8 cellular contexts compared by ENCODE assay signal in genomic region chr22:24432059-24432853, GRCh38. TPM values are rescaled to one million over a fixed set of nuclear protein-coding genes. Genes with fewer than 3 reads are reported as not detected.
DNase-seq lines count a peak whose midpoint lies in the region; ATAC-seq and TF ChIP-seq lines count a peak whose summit lies in the region.

No MANE protein-coding gene starts in this region.

- H3K9ac ChIP-seq in DND-41 (ENCODE audit: low read depth, low read length) (no peak overlapping the region), SK-N-SH (no peak overlapping the region)

- H3K4me2 ChIP-seq in DND-41 (ENCODE audit: insufficient read depth, low read length) (no peak overlapping the region), SK-N-SH (peak overlapping the region; percentile 29; the same call in 1 of the 2 replicates)

- no peak overlapping the region for H2AFZ ChIP-seq in DND-41 (ENCODE audit: low read depth, low read length)
- no peak overlapping the region for H2AFZ ChIP-seq in SK-N-SH (ENCODE audit: low read depth)

- H3K36me3 ChIP-seq in DND-41 (ENCODE audit: insufficient read depth, low read length) (peaks cover 16% of the 10 kb centered on the region), SK-N-SH (replicated peaks in 1 of 2; ENCODE audit: control insufficient read depth in 1 of 2, insufficient read depth in 2 of 2, low read length in 1 of 2) (no peaks in the 10 kb centered on the region)

- H3F3A ChIP-seq in SK-N-SH (replicated peaks; ENCODE audit: insufficient read depth): no peaks in the 10 kb centered on the region

- POLR2A ChIA-PET in SK-N-SH (lab: Yijun Ruan, JAX): interaction anchor here (1.1 to 2.1 kb wide), 2 partner anchors 18 to 39 kb away, joined by 3 to 5 read pairs; no protein-coding TSS in a partner anchor

- H3K4me3 ChIP-seq in DND-41 (ENCODE audit: low read depth in 1 of 2, low read length in 2 of 2) (no peak overlapping the region), SK-N-SH (ENCODE audit: low read depth in 2 of 2, low read length in 1 of 2) (no peak overlapping the region), fibroblast of mammary gland (ENCODE audit: control insufficient read depth, low read depth, low read length) (no peak overlapping the region)

- DNase-seq in DND-41: no peak
- DNase-seq in SK-N-SH: peak; percentile 67
- peak; percentile 56 for DNase-seq in fibroblast of mammary gland (ENCODE audit: low read depth)
- peak; percentile 15 for DNase-seq in pons (ENCODE audit: low spot score)
- no peak for DNase-seq in NCI-H1048 (lab: John Stamatoyannopoulos, UW)
- no peak for DNase-seq in NCI-H128 (lab: John Stamatoyannopoulos, UW; ENCODE audit: unreplicated experiment)

- no peak for TF ChIP-seq EP300 in SK-N-SH (IDR thresholded peaks at IDR 0.05; ENCODE audit: borderline replicate concordance in 1 of 2, low read depth in 1 of 2, low read length in 1 of 2)

- peak overlapping the region; percentile 95 for H3K27ac ChIP-seq in DND-41 (ENCODE audit: low read length)
- H3K27ac ChIP-seq in SK-N-SH (ENCODE audit: low read depth in 2 of 2, low read length in 1 of 2): peak overlapping the region in 1 of 2 experiments; percentile 63; a peak in 1 of 4 replicates

- CTCF ChIA-PET in SK-N-SH (lab: Yijun Ruan, JAX): interaction anchor here (0.9 to 2.2 kb wide), 7 partner anchors 8 to 89 kb away, joined by 3 to 6 read pairs (median 5); no protein-coding TSS in a partner anchor

- no peak for TF ChIP-seq RAD21 in SK-N-SH (IDR thresholded peaks at IDR 0.05; ENCODE audit: low read length)

- no peak for TF ChIP-seq CTCF in DND-41 (IDR thresholded peaks at IDR 0.05; ENCODE audit: borderline replicate concordance, extremely low read depth, low read length, poor library complexity, severe bottlenecking)
- no peak for TF ChIP-seq CTCF in SK-N-SH (IDR thresholded peaks at IDR 0.05)
- no peak for TF ChIP-seq CTCF in fibroblast of mammary gland (conservative IDR thresholded peaks at IDR 0.05; ENCODE audit: control insufficient read depth, insufficient read depth, low read depth, low read length)

- 73% methylated on average over 12 of the region's 17 CpGs for WGBS in SK-N-SH (ENCODE audit: low lambda C conversion rate)

- ATAC-seq in DND-41 (ENCODE audit: insufficient read depth, low read depth): no peak
- no peak for ATAC-seq in GM21737 (IDR thresholded peaks at IDR 0.05; ENCODE audit: unreplicated experiment)
- no peak for ATAC-seq in GM18498 (IDR thresholded peaks at IDR 0.05; ENCODE audit: unreplicated experiment)

- H4K20me1 ChIP-seq in DND-41 (ENCODE audit: insufficient read depth, low read length) (peaks cover 4% of the 10 kb centered on the region; the same call in 1 of the 2 replicates), SK-N-SH (ENCODE audit: insufficient read depth) (no peaks in the 10 kb centered on the region)

- H3K9me3 ChIP-seq in DND-41 (ENCODE audit: insufficient read depth, low read length, severe bottlenecking) (no peaks in the 10 kb centered on the region), SK-N-SH (no peaks in the 10 kb centered on the region)

- no peaks in the 10 kb centered on the region for H3K27me3 ChIP-seq in DND-41 (ENCODE audit: insufficient read depth, low read length, poor library complexity)
- H3K27me3 ChIP-seq in SK-N-SH (ENCODE audit: insufficient read depth): no peaks in the 10 kb centered on the region

- no peaks in the 10 kb centered on the region for H3K9me2 ChIP-seq in SK-N-SH

- H3K4me1 ChIP-seq in DND-41 (ENCODE audit: insufficient read depth, low read length) (peaks cover 100% of the 10 kb centered on the region), SK-N-SH (ENCODE audit: control insufficient read depth in 1 of 2, insufficient read depth in 2 of 2, low read depth in 1 of 2, low read length in 1 of 2) (peaks cover 19 to 98% of the 10 kb centered on the region in 2 experiments; a peak in 3 of 4 replicates)

- H3K79me2 ChIP-seq in DND-41 (ENCODE audit: insufficient read depth, low read length): peaks cover 52% of the 10 kb centered on the region
- H3K79me2 ChIP-seq in SK-N-SH (ENCODE audit: insufficient read depth): no peaks in the 10 kb centered on the region

TF ChIP-seq in SK-N-SH, 30 proteins besides CTCF, POLR2A, EP300 and RAD21:
- TF ChIP-seq NFIC (IDR thresholded peaks at IDR 0.05; ENCODE audit: borderline replicate concordance) (peak; percentile 46; the same call in 1 of the 2 replicates), USF2 (IDR thresholded peaks at IDR 0.05; ENCODE audit: borderline replicate concordance, low read depth, low read length) (no peak)

RNA-seq across cellular contexts. Expression of gene ADORA2A, which starts 4.9 kb away (rescaled TPM):
- 9.3 and 12.0 TPM in 2 replicates for polyA plus RNA-seq in SK-N-SH (2012; rRNA removed)
- 5.1 and 9.7 TPM in 2 replicates for polyA plus RNA-seq in SK-N-SH (2012; cell fraction: cytosol; rRNA removed)
- 22.5 and 26.1 TPM in 2 replicates for polyA plus RNA-seq in SK-N-SH (2012; cell fraction: nucleus; rRNA removed)

Comparison
In these comparisons a context has a peak if more than half of its experiments do, and no peak if none do; other contexts are left out.
1. DNase-seq: peak in SK-N-SH (single experiment), fibroblast of mammary gland (single experiment) and pons (single experiment); none in DND-41 (single experiment), NCI-H1048 (single experiment) and NCI-H128 (single experiment).